1 cellular context compared by ENCODE assay signal in the genomic region with DNA sequence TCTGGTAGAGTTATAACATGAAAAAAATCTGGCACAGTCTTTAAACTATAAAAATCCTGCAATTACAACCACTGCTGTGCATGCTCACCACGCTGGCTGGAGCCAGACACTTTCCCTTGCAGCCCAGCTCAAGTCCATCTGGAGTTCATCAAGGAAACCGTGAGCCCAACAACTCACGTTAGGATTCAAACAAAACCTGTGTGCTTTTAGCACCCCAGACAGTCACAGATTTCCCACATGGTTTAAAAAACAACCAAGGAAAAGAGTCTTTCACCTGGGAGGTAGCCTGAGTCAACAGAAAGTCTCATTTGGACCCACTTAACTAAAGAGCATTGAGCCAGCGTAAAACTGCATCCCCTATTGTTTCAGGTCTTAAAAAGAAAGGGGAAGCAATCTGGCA.
TF ChIP-seq lines count a peak whose summit lies in the region.

No MANE protein-coding gene starts in this region.

TF ChIP-seq in GM12878, 131 proteins besides CTCF, POLR2A, EP300 and RAD21 (continued from another document):
- TF ChIP-seq, protein P1, sequence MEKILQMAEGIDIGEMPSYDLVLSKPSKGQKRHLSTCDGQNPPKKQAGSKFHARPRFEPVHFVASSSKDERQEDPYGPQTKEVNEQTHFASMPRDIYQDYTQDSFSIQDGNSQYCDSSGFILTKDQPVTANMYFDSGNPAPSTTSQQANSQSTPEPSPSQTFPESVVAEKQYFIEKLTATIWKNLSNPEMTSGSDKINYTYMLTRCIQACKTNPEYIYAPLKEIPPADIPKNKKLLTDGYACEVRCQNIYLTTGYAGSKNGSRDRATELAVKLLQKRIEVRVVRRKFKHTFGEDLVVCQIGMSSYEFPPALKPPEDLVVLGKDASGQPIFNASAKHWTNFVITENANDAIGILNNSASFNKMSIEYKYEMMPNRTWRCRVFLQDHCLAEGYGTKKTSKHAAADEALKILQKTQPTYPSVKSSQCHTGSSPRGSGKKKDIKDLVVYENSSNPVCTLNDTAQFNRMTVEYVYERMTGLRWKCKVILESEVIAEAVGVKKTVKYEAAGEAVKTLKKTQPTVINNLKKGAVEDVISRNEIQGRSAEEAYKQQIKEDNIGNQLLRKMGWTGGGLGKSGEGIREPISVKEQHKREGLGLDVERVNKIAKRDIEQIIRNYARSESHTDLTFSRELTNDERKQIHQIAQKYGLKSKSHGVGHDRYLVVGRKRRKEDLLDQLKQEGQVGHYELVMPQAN (conservative IDR thresholded peaks at IDR 0.05): no peak
- TF ChIP-seq GATAD2B (conservative IDR thresholded peaks at IDR 0.05; ENCODE audit: low read depth) (no peak), CHD4 (IDR thresholded peaks at IDR 0.05) (no peak)
